Comparison of ENCODE assay signal across 20 cellular contexts in genomic region chr1:94205639-94206038, GRCh38. TPM values are rescaled to one million over a fixed set of nuclear protein-coding genes. Genes with fewer than 3 reads are reported as not detected.
"Had no signal": no experiment of that assay in that cellular context is flagged by ENCODE, and none has a peak within 500 bp of the region (broad histone marks: within the 10 kb centered on the region; RNA-seq: fewer than 3 reads in every experiment).

No MANE protein-coding gene starts in this region.

- H3K36me3 Mint-ChIP-seq: memory B cell; natural killer cell treated with Interleukin-12 subunit alpha and Interleukin-12 subunit beta and Interleukin-15 and Interleukin-18, amount 100 ng/mL, for 72 hours had no signal

- DNase-seq: effector memory CD4-positive, alpha-beta T cell; foreskin fibroblast; glutamatergic neuron; islet precursor cell; left lung; lower lobe of right lung; midbrain; nucleus accumbens; ovary; sigmoid colon; small intestine; stimulated activated CD4-positive, alpha-beta T cell treated with anti-CD3 and anti-CD28 coated beads, Interleukin-2, amount 100 ng/mL, for 48 hours; stimulated activated naive CD4-positive, alpha-beta T cell treated with Interleukin-2 at 50 U/mL for 16 hours; trophoblast cell had no signal

- H3K9ac ChIP-seq: neural progenitor cell had no signal

- H3K27me3 ChIP-seq: esophagus muscularis mucosa, gastroesophageal sphincter, left lung, neural progenitor cell, ovary, right atrium auricular region, sigmoid colon had no signal

- ATAC-seq: gastroesophageal sphincter; left lung; lower lobe of right lung; natural killer cell treated with Interleukin-12 subunit alpha and Interleukin-12 subunit beta and Interleukin-15 and Interleukin-18, amount 100 ng/mL, for 72 hours had no signal

- H3K4me1 ChIP-seq: esophagus muscularis mucosa, gastroesophageal sphincter, lower lobe of right lung, neural progenitor cell, right atrium auricular region, sigmoid colon had no signal

- H3K27ac ChIP-seq: esophagus muscularis mucosa, gastroesophageal sphincter, lower lobe of right lung, neural progenitor cell, ovary, right atrium auricular region, sigmoid colon had no signal

- H3K4me3 ChIP-seq: esophagus muscularis mucosa, gastroesophageal sphincter, left lung, lower lobe of right lung, neural progenitor cell, ovary, right atrium auricular region, sigmoid colon had no signal

- H3K9me3 Mint-ChIP-seq: natural killer cell treated with Interleukin-12 subunit alpha and Interleukin-12 subunit beta and Interleukin-15 and Interleukin-18, amount 100 ng/mL, for 72 hours had no signal

- H3K27ac Mint-ChIP-seq: memory B cell; natural killer cell treated with Interleukin-12 subunit alpha and Interleukin-12 subunit beta and Interleukin-15 and Interleukin-18, amount 100 ng/mL, for 72 hours; neural progenitor cell had no signal

- H3K4me2 ChIP-seq: neural progenitor cell had no signal

- H3K4me1 Mint-ChIP-seq: memory B cell, neural progenitor cell had no signal

- H3K9me3 ChIP-seq: esophagus muscularis mucosa, gastroesophageal sphincter, left lung, lower lobe of right lung, ovary, sigmoid colon had no signal

- H3K36me3 ChIP-seq: ovary had no signal

- H3K4me3 Mint-ChIP-seq: memory B cell; natural killer cell treated with Interleukin-12 subunit alpha and Interleukin-12 subunit beta and Interleukin-15 and Interleukin-18, amount 100 ng/mL, for 72 hours; neural progenitor cell had no signal

- H2AFZ ChIP-seq: neural progenitor cell had no signal

RNA-seq across cellular contexts. Expression of gene ARHGAP29, which starts 31.7 kb away (rescaled TPM):
- total RNA-seq: natural killer cell treated with Interleukin-12 subunit alpha and Interleukin-12 subunit beta and Interleukin-15 and Interleukin-18, amount 100 ng/mL, for 72 hours had no signal
